In the genomic region with DNA sequence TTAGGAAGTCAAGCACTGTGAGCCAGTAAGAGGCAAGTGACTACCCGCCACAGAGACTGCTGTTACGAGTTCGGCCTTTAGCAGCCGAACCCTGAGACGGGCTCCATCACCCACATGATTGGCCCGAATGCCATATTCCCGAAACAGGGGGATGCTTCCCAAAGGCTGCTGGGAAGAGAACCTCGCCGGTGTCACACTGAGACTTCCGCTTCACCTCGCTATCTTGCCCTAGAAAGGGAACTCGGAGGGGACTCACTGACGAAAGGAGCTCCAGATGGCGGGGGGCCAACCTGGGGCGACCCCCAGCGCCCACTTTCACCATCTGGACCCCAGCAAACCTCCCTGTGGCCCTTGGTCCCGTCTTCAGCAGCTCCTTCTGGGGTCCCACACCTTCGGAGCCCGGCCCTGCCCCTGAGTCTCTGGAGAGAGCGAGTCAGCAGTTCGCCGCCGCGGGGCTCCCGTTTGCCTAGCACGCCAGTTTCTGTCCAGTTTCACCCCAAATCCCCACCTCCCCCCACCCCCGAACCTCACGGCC, we compare ENCODE assay signal across 9 cellular contexts. TPM values are rescaled to one million over a fixed set of nuclear protein-coding genes. Genes with fewer than 3 reads are reported as not detected.
A peak's percentile ranks its signal among the peaks of the same experiment; 100 is the strongest.
DNase-seq lines count a peak whose midpoint lies in the region; ATAC-seq, FAIRE-seq and TF ChIP-seq lines count a peak whose summit lies in the region.
"Had no signal": no experiment of that assay in that cellular context is flagged by ENCODE, and none has a peak within 500 bp of the region (broad histone marks: within the 10 kb centered on the region; RNA-seq: fewer than 3 reads in every experiment).

No MANE protein-coding gene starts in this region.

- peaks cover 5 to 45% (median 16%) of the 10 kb centered on the region in 3 donors for H3K36me3 Mint-ChIP-seq in CD8-positive, alpha-beta memory T cell

- TF ChIP-seq POLR2A in endothelial cell of umbilical vein (IDR thresholded peaks at IDR 0.05; ENCODE audit: low read depth, low read length) (no peak), suprapubic skin (IDR thresholded peaks at IDR 0.05) (no peak)

- dilution Hi-C loops in endothelial cell of umbilical vein (cut with MboI; ENCODE audit: extremely low pct_ligation_motif_present, low sequenced_read_pairs): no loop called here

- peak overlapping the region; percentile 90 to 98 (median 94) for H3K4me3 Mint-ChIP-seq in CD8-positive, alpha-beta memory T cell

- H3K9ac ChIP-seq in endothelial cell of umbilical vein (replicated peaks; ENCODE audit: extremely low read depth, insufficient read depth, low read length) (peak overlapping the region; percentile 90), mucosa of stomach (ENCODE audit: low read length) (peak overlapping the region; percentile 93)

- H4K20me1 ChIP-seq in endothelial cell of umbilical vein (replicated peaks; ENCODE audit: control insufficient read depth, extremely low read depth, insufficient read depth, low read length): no peaks in the 10 kb centered on the region

- H3K36me3 ChIP-seq in CD8-positive, alpha-beta memory T cell (ENCODE audit: insufficient read depth, low read length): peaks cover 7% of the 10 kb centered on the region
- H3K36me3 ChIP-seq in endothelial cell of umbilical vein (ENCODE audit: control insufficient read depth in 2 of 2, extremely low read depth in 1 of 2, insufficient read depth in 2 of 2, low read length in 2 of 2) (peaks cover 2 to 11% of the 10 kb centered on the region in 2 experiments), mucosa of stomach (ENCODE audit: control insufficient read depth, insufficient read depth, low read length) (peaks cover 11% of the 10 kb centered on the region), suprapubic skin (peaks cover 27% of the 10 kb centered on the region)

- peaks cover 3% of the 10 kb centered on the region for H3K27me3 ChIP-seq in CD8-positive, alpha-beta memory T cell (ENCODE audit: insufficient read depth, low read length, poor library complexity, severe bottlenecking)
- no peaks in the 10 kb centered on the region for H3K27me3 ChIP-seq in endothelial cell of umbilical vein (ENCODE audit: control insufficient read depth in 2 of 2, insufficient read depth in 2 of 2, low read length in 2 of 2)
- no peaks in the 10 kb centered on the region for H3K27me3 ChIP-seq in mucosa of stomach (ENCODE audit: control insufficient read depth, insufficient read depth, low read length)
- H3K27me3 ChIP-seq in suprapubic skin: no peaks in the 10 kb centered on the region

- peak overlapping the region; percentile 65 for H3K4me3 ChIP-seq in CD8-positive, alpha-beta memory T cell (ENCODE audit: low read length)
- peak overlapping the region; percentile 43 to 86 (median 70) for H3K4me3 ChIP-seq in endothelial cell of umbilical vein (replicated peaks in 1 of 3; ENCODE audit: insufficient read depth in 1 of 3, low read depth in 1 of 3, low read length in 3 of 3)
- peak overlapping the region; percentile 88 for H3K4me3 ChIP-seq in mucosa of stomach (ENCODE audit: low read length)
- H3K4me3 ChIP-seq in suprapubic skin: peak overlapping the region; percentile 82

- peaks cover 9% of the 10 kb centered on the region for H3K79me2 ChIP-seq in endothelial cell of umbilical vein (ENCODE audit: control insufficient read depth, insufficient read depth, low read length)

- DNase-seq in CD8-positive, alpha-beta memory T cell: peak in 3 of 5 donors; percentile 16 to 38 (median 34)
- peak; percentile 54 for DNase-seq in activated CD4-positive, alpha-beta T cell treated with anti-CD3 and anti-CD28 coated beads for 48 hours
- DNase-seq in endothelial cell of umbilical vein (ENCODE audit: low read depth, low spot score) (peak; percentile 36), suprapubic skin (ENCODE audit: low spot score in 2 of 2) (no peak), OCI-M2 (lab: John Stamatoyannopoulos, UW; ENCODE audit: unreplicated experiment) (no peak)

- peaks cover 49 to 59% (median 54%) of the 10 kb centered on the region in 3 donors for H3K4me1 Mint-ChIP-seq in CD8-positive, alpha-beta memory T cell

- peak overlapping the region; percentile 92 for H2AFZ ChIP-seq in endothelial cell of umbilical vein (ENCODE audit: low read depth, low read length)

- peak; percentile 30 for ATAC-seq in GM21381 (IDR thresholded peaks at IDR 0.05; ENCODE audit: unreplicated experiment)
- peak; percentile 12 for ATAC-seq in HG03575 (IDR thresholded peaks at IDR 0.05; ENCODE audit: extremely low read depth, insufficient number of reproducible peaks, low FRiP score, unreplicated experiment)

- peak; percentile 56 for FAIRE-seq in endothelial cell of umbilical vein (lab: Jason Lieb, UNC)
- FAIRE-seq: TTC549 had no signal

- CTCF ChIA-PET in CD8-positive, alpha-beta memory T cell (lab: Charles Lee): no interaction called here
- CTCF ChIA-PET in endothelial cell of umbilical vein (lab: Charles Lee): interaction anchor here (0.6 to 1.8 kb wide), 6 partner anchors 15 to 800 kb away, joined by 3 to 7 read pairs (median 4); no protein-coding TSS in a partner anchor

- 5% methylated on average over 24 of the region's 28 CpGs for WGBS in suprapubic skin

- peak overlapping the region; percentile 81 for H3K27ac ChIP-seq in CD8-positive, alpha-beta memory T cell (ENCODE audit: low read depth, low read length)
- H3K27ac ChIP-seq in endothelial cell of umbilical vein (ENCODE audit: insufficient read depth, low read depth, low read length) (peak overlapping the region; percentile 73), suprapubic skin (peak overlapping the region; percentile 93)

- H3K27me3 Mint-ChIP-seq in CD8-positive, alpha-beta memory T cell: peaks cover 1 to 8% of the 10 kb centered on the region in 2 donors

- TF ChIP-seq CTCF in endothelial cell of umbilical vein (IDR thresholded peaks at IDR 0.05; ENCODE audit: extremely low read depth in 1 of 2, insufficient read depth in 1 of 2, low read depth in 1 of 2, low read length in 2 of 2) (no peak), suprapubic skin (IDR thresholded peaks at IDR 0.05) (no peak)

- POLR2A ChIA-PET in CD8-positive, alpha-beta memory T cell (lab: Charles Lee): interaction anchor here (0.6 kb wide), 1 partner anchor 555 kb away, joined by 6 read pairs; no protein-coding TSS in a partner anchor
- POLR2A ChIA-PET in endothelial cell of umbilical vein (lab: Charles Lee): interaction anchor here (1.2 kb wide), 1 partner anchor 15 kb away, joined by 4 read pairs; no protein-coding TSS in a partner anchor

- peak overlapping the region; percentile 86 for H3K4me2 ChIP-seq in endothelial cell of umbilical vein (ENCODE audit: insufficient read depth, low read length)

- TSS peak; percentile 55 for BruUV-seq in endothelial cell of umbilical vein (replicated peaks; lab: Mats Ljungman, UMichigan)

- intact Hi-C loops in endothelial cell of umbilical vein (cut with micrococcal nuclease): loop anchor here (1.0 kb wide), 3 partner anchors 14 to 177 kb away; a partner anchor contains a TSS

- no peaks in the 10 kb centered on the region for H3K9me3 Mint-ChIP-seq in CD8-positive, alpha-beta memory T cell

- H3K27ac Mint-ChIP-seq in CD8-positive, alpha-beta memory T cell: peak overlapping the region; percentile 89 to 99 (median 94)

- H3K9me3 ChIP-seq in CD8-positive, alpha-beta memory T cell (ENCODE audit: low read length): no peaks in the 10 kb centered on the region
- no peaks in the 10 kb centered on the region for H3K9me3 ChIP-seq in endothelial cell of umbilical vein (replicated peaks; ENCODE audit: control insufficient read depth, insufficient read depth, low read length)
- H3K9me3 ChIP-seq in mucosa of stomach (ENCODE audit: control insufficient read depth, low read length): no peaks in the 10 kb centered on the region
- H3K9me3 ChIP-seq in suprapubic skin: no peaks in the 10 kb centered on the region

- no peaks in the 10 kb centered on the region for H3K9me1 ChIP-seq in endothelial cell of umbilical vein (replicated peaks; ENCODE audit: control insufficient read depth, extremely low read depth, insufficient read depth, low read length)

- H3K4me1 ChIP-seq in CD8-positive, alpha-beta memory T cell (ENCODE audit: insufficient read depth, low read length): peaks cover 19% of the 10 kb centered on the region
- peaks cover 6% of the 10 kb centered on the region for H3K4me1 ChIP-seq in endothelial cell of umbilical vein (ENCODE audit: control insufficient read depth, extremely low read depth, insufficient read depth, low read length)
- H3K4me1 ChIP-seq in mucosa of stomach (ENCODE audit: control insufficient read depth, insufficient read depth, low read length): peaks cover 11% of the 10 kb centered on the region
- peaks cover 16% of the 10 kb centered on the region for H3K4me1 ChIP-seq in suprapubic skin

- TF ChIP-seq EP300 in suprapubic skin (IDR thresholded peaks at IDR 0.05): no peak

TF ChIP-seq in endothelial cell of umbilical vein, 7 proteins besides CTCF, POLR2A, EP300 and RAD21 (continues in another document):
- TF ChIP-seq FOS (IDR thresholded peaks at IDR 0.05; ENCODE audit: borderline replicate concordance, insufficient read depth, low read length) (no peak), JUN (IDR thresholded peaks at IDR 0.05; ENCODE audit: borderline replicate concordance, insufficient read depth, insufficient read length, low read depth) (no peak), MYC (IDR thresholded peaks at IDR 0.05; ENCODE audit: low read depth, low read length) (no peak)

RNA-seq across cellular contexts. Expression of a gene that starts 0.5 kb away (rescaled TPM):
- total RNA-seq in CD8-positive, alpha-beta memory T cell: 10 to 100 TPM; 50.5 to 58.3 TPM
- polyA plus RNA-seq in CD8-positive, alpha-beta memory T cell: 89.8 TPM
- 60.7 and 67.1 TPM in 2 replicates for total RNA-seq in endothelial cell of umbilical vein
- polyA plus RNA-seq in endothelial cell of umbilical vein: 67.5 and 81.3 TPM in 2 replicates
- polyA plus RNA-seq in endothelial cell of umbilical vein (2011; cell fraction: cytosol; rRNA removed): 50.2 and 60.3 TPM in 2 replicates
- polyA plus RNA-seq in endothelial cell of umbilical vein (2011; cell fraction: nucleus; rRNA removed): 161 and 206 TPM in 2 replicates
- 51.9 and 57.0 TPM in 2 replicates for polyA plus RNA-seq in endothelial cell of umbilical vein (2012)
- polyA minus RNA-seq in endothelial cell of umbilical vein: 74.0 and 76.0 TPM in 2 replicates
- 15.3 TPM for polyA minus RNA-seq in endothelial cell of umbilical vein (2011; cell fraction: cytosol; rRNA and poly(A)+ RNA removed)
- polyA minus RNA-seq in endothelial cell of umbilical vein (2011; cell fraction: nucleus; rRNA and poly(A)+ RNA removed): 57.5 and 66.8 TPM in 2 replicates
- 10 to 100 TPM; 46.5 to 83.5 (median 67.5) TPM for total RNA-seq in suprapubic skin

RNA-seq across cellular contexts. Expression of a gene that starts 31.2 kb away (rescaled TPM):
- 1 to 10 TPM; 3.6 to 4.0 TPM for total RNA-seq in CD8-positive, alpha-beta memory T cell
- 5.3 TPM for polyA plus RNA-seq in CD8-positive, alpha-beta memory T cell
- 7.0 TPM in 2 replicates for total RNA-seq in endothelial cell of umbilical vein
- 11.8 and 13.7 TPM in 2 replicates for polyA plus RNA-seq in endothelial cell of umbilical vein
- polyA plus RNA-seq in endothelial cell of umbilical vein (2011; cell fraction: cytosol; rRNA removed): 6.6 and 6.9 TPM in 2 replicates
- polyA plus RNA-seq in endothelial cell of umbilical vein (2011; cell fraction: nucleus; rRNA removed): 63.3 and 69.4 TPM in 2 replicates
- polyA plus RNA-seq in endothelial cell of umbilical vein (2012): 4.3 and 7.6 TPM in 2 replicates
- 3.7 and 4.3 TPM in 2 replicates for polyA minus RNA-seq in endothelial cell of umbilical vein
- polyA minus RNA-seq in endothelial cell of umbilical vein (2011; cell fraction: cytosol; rRNA and poly(A)+ RNA removed): 2.3 TPM
- polyA minus RNA-seq in endothelial cell of umbilical vein (2011; cell fraction: nucleus; rRNA and poly(A)+ RNA removed): 7.3 and 8.6 TPM in 2 replicates
- total RNA-seq in suprapubic skin: 10 to 100 TPM in 1 of 4 donors, 1 to 10 TPM in 3; 4.3 to 20.3 (median 5.2) TPM

Comparison
In these comparisons a context has a peak if more than half of its experiments do, and no peak if none do; other contexts are left out.
1. DNase-seq: peak in CD8-positive, alpha-beta memory T cell (3 of 5), activated CD4-positive, alpha-beta T cell treated with anti-CD3 and anti-CD28 coated beads for 48 hours (single experiment) and endothelial cell of umbilical vein (single experiment); none in suprapubic skin (0 of 2) and OCI-M2 (single experiment).
2. Peak in every context shown above with its lines, with median percentiles within 50 percentile points of each other: H3K27ac ChIP-seq and H3K4me3 ChIP-seq.